20 cellular contexts compared by ENCODE assay signal in genomic region chr21:45371092-45371491, GRCh38.
"Had no signal": no experiment of that assay in that cellular context is flagged by ENCODE, and none has a peak within 500 bp of the region (broad histone marks: within the 10 kb centered on the region; RNA-seq: fewer than 3 reads in every experiment).

No MANE protein-coding gene starts in this region.

- H3K4me1 Mint-ChIP-seq: stimulated activated naive B cell treated with anti-CD40 and anti-IgM and Interleukin-4, amounts not matched to agents 10 μg/mL and 1 μg/mL and 100 μg/mL, for 72 hours had no signal

- H3K9me3 Mint-ChIP-seq: activated CD4-positive, alpha-beta memory T cell treated with anti-CD3 and anti-CD28 coated beads, Interleukin-2, amount 10 ng/mL, durations not matched to agents 7 days and 5 days; activated CD4-positive, alpha-beta T cell treated with anti-CD3 and anti-CD28 coated beads, Interleukin-2, amount 10 ng/mL, durations not matched to agents 24 days and 14 days; dendritic cell treated with granulocyte-macrophage colony-stimulating factor and Interleukin-4, amounts not matched to agents 40 ng/mL and 50 ng/mL, for 4 days; stimulated activated naive B cell treated with anti-CD40 and anti-IgM and Interleukin-4, amounts not matched to agents 10 μg/mL and 1 μg/mL and 100 μg/mL, for 72 hours had no signal

- ATAC-seq: body of pancreas; foreskin keratinocyte; mucosa of descending colon; stimulated activated naive B cell treated with anti-CD40 and anti-IgM and Interleukin-4, amounts not matched to agents 10 μg/mL and 1 μg/mL and 100 μg/mL, for 72 hours; upper lobe of right lung had no signal

- H3K36me3 Mint-ChIP-seq: stimulated activated naive B cell treated with anti-CD40 and anti-IgM and Interleukin-4, amounts not matched to agents 10 μg/mL and 1 μg/mL and 100 μg/mL, for 72 hours had no signal

- H3K4me3 Mint-ChIP-seq: activated CD4-positive, alpha-beta memory T cell treated with anti-CD3 and anti-CD28 coated beads, Interleukin-2, amount 10 ng/mL, durations not matched to agents 7 days and 5 days; activated CD4-positive, alpha-beta T cell treated with anti-CD3 and anti-CD28 coated beads, Interleukin-2, amount 10 ng/mL, durations not matched to agents 24 days and 14 days; dendritic cell treated with granulocyte-macrophage colony-stimulating factor and Interleukin-4, amounts not matched to agents 40 ng/mL and 50 ng/mL, for 4 days; nephron progenitor cell; stimulated activated naive B cell treated with anti-CD40 and anti-IgM and Interleukin-4, amounts not matched to agents 10 μg/mL and 1 μg/mL and 100 μg/mL, for 72 hours had no signal

- H3K27ac ChIP-seq: body of pancreas, cardiac muscle cell, foreskin keratinocyte, thoracic aorta, upper lobe of right lung had no signal

- H3K27ac Mint-ChIP-seq: activated CD4-positive, alpha-beta memory T cell treated with anti-CD3 and anti-CD28 coated beads, Interleukin-2, amount 10 ng/mL, durations not matched to agents 7 days and 5 days; activated CD4-positive, alpha-beta T cell treated with anti-CD3 and anti-CD28 coated beads, Interleukin-2, amount 10 ng/mL, durations not matched to agents 24 days and 14 days; dendritic cell treated with granulocyte-macrophage colony-stimulating factor and Interleukin-4, amounts not matched to agents 40 ng/mL and 50 ng/mL, for 4 days; nephron progenitor cell; stimulated activated naive B cell treated with anti-CD40 and anti-IgM and Interleukin-4, amounts not matched to agents 10 μg/mL and 1 μg/mL and 100 μg/mL, for 72 hours had no signal

- H3K36me3 ChIP-seq: cardiac muscle cell, thoracic aorta, upper lobe of right lung had no signal

- H3K4me3 ChIP-seq: body of pancreas, cardiac muscle cell, mucosa of descending colon, thoracic aorta, upper lobe of right lung had no signal

- H3K27me3 ChIP-seq: cardiac muscle cell, foreskin keratinocyte, upper lobe of right lung had no signal

- H3K4me1 ChIP-seq: upper lobe of right lung had no signal

- H3K9me3 ChIP-seq: body of pancreas, mucosa of descending colon, thoracic aorta, upper lobe of right lung had no signal

- DNase-seq: activated CD4-positive, alpha-beta memory T cell treated with anti-CD3 and anti-CD28 coated beads, Interleukin-2, amount 10 ng/mL, durations not matched to agents 7 days and 5 days; activated CD4-positive, alpha-beta T cell treated with anti-CD3 and anti-CD28 coated beads, Interleukin-2, amount 10 ng/mL, durations not matched to agents 24 days and 14 days; activated effector memory CD4-positive, alpha-beta T cell treated with anti-CD3 and anti-CD28 coated beads, Interleukin-2, amount 50 U/mL, for 16 hours; activated naive CD4-positive, alpha-beta T cell treated with anti-CD3 and anti-CD28 coated beads, Interleukin-2, amount 50 U/mL, for 16 hours; anterior cingulate cortex; body of pancreas; effector CD4-positive, alpha-beta T cell; foreskin keratinocyte; mesendoderm; nephron progenitor cell; occipital lobe; stimulated activated CD4-positive, alpha-beta T cell treated with anti-CD3 and anti-CD28 coated beads, Interleukin-2, amount 100 ng/mL, for 48 hours; stimulated activated CD8-positive, alpha-beta memory T cell treated with anti-CD3 and anti-CD28 coated beads, Interleukin-4, amount 100 ng/mL, for 48 hours; stimulated activated naive B cell treated with anti-CD40 and anti-IgM and Interleukin-4, amounts not matched to agents 10 μg/mL and 1 μg/mL and 100 μg/mL, for 72 hours; SW 1271; upper lobe of right lung had no signal
